Comparison of ENCODE assay signal across 26 cellular contexts in genomic region chr22:30880181-30880601, GRCh38.
"Had no signal": no experiment of that assay in that cellular context is flagged by ENCODE, and none has a peak within 500 bp of the region (broad histone marks: within the 10 kb centered on the region; RNA-seq: fewer than 3 reads in every experiment).

No MANE protein-coding gene starts in this region.

- H3K27me3 ChIP-seq: neutrophil, pancreas, stomach, tibial artery had no signal

- H3K9me3 ChIP-seq: mucosa of descending colon, neutrophil, pancreas, prostate gland, stomach, tibial artery had no signal

- ATAC-seq: activated CD4-positive, CD25-positive, alpha-beta regulatory T cell treated with anti-CD3 and anti-CD28 coated beads, Interleukin-2, amount 50 U/mL, for 24 hours; esophagus mucosa; mucosa of descending colon; pancreas; stimulated activated naive B cell treated with anti-CD40 and anti-IgM and Interleukin-4, amounts not matched to agents 10 μg/mL and 1 μg/mL and 100 μg/mL, for 72 hours had no signal

- H3K4me2 ChIP-seq: smooth muscle cell had no signal

- H3K36me3 ChIP-seq: neutrophil, pancreas, prostate gland, stomach, tibial artery had no signal

- H3K4me1 ChIP-seq: pancreas, prostate gland, tibial artery had no signal

- DNase-seq: activated CD4-positive, alpha-beta memory T cell treated with anti-CD3 and anti-CD28 coated beads, Interleukin-2, amount 10 ng/mL, durations not matched to agents 7 days and 5 days; activated CD4-positive, alpha-beta T cell treated with anti-CD3 and anti-CD28 coated beads, Interleukin-2, amount 10 ng/mL, durations not matched to agents 24 days and 14 days; activated CD8-positive, alpha-beta memory T cell treated with anti-CD3 and anti-CD28 coated beads, Interleukin-2, amount 50 U/mL, for 48 hours; activated gamma-delta T cell; activated naive CD4-positive, alpha-beta T cell treated with anti-CD3 and anti-CD28 coated beads, Interleukin-2, amount 50 U/mL, for 16 hours; activated T-cell treated with anti-CD3 and anti-CD28 coated beads, Interleukin-2, amount 50 U/mL, for 24 hours; amygdala; endodermal cell; foreskin fibroblast; hippocampal formation; stimulated activated CD4-positive, alpha-beta T cell treated with anti-CD3 and anti-CD28 coated beads, Interleukin-1b, Interleukin-23, amount 100 ng/mL, for 48 hours; stimulated activated CD4-positive, alpha-beta T cell treated with anti-CD3 and anti-CD28 coated beads, Interleukin-4, amount 100 ng/mL, for 4 hours; stimulated activated CD8-positive, alpha-beta memory T cell treated with anti-CD3 and anti-CD28 coated beads, Interleukin-4, amount 100 ng/mL, for 48 hours; stimulated activated naive B cell treated with anti-CD40 and anti-IgM and Interleukin-4, amounts not matched to agents 10 μg/mL and 1 μg/mL and 100 μg/mL, for 72 hours; stomach; T-helper 1 cell; tibial artery had no signal

- H3K27ac ChIP-seq: neutrophil, pancreas, prostate gland, stomach, tibial artery, VCaP had no signal

- H3K4me3 ChIP-seq: lung, mucosa of descending colon, pancreas, prostate gland, smooth muscle cell, stomach, tibial artery had no signal
